In the genomic region with DNA sequence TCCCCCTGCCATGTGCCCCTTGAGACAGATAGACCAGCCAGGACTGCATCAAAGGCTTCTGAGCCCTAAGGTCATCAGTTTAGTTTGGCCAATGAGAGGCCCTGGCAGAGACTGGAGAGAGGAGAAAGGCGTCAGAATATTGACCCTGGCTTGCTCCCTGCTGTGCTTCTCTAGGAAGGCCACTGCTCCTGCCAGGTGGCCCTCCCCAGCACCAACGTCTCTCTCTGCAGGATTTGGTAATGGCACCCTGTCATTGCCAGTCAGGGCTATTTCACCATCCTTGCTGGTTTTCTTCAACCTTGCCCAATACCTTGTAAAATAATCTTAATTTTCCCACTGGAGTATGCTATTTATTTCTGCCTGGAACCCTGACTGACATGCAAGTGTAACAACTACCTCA, we compare ENCODE assay signal across 1 cellular context.
TF ChIP-seq lines count a peak whose summit lies in the region.

No MANE protein-coding gene starts in this region.

TF ChIP-seq in GM23338, 12 proteins besides CTCF, POLR2A, EP300 and RAD21 (continued from another document):
- TF ChIP-seq, protein P1, sequence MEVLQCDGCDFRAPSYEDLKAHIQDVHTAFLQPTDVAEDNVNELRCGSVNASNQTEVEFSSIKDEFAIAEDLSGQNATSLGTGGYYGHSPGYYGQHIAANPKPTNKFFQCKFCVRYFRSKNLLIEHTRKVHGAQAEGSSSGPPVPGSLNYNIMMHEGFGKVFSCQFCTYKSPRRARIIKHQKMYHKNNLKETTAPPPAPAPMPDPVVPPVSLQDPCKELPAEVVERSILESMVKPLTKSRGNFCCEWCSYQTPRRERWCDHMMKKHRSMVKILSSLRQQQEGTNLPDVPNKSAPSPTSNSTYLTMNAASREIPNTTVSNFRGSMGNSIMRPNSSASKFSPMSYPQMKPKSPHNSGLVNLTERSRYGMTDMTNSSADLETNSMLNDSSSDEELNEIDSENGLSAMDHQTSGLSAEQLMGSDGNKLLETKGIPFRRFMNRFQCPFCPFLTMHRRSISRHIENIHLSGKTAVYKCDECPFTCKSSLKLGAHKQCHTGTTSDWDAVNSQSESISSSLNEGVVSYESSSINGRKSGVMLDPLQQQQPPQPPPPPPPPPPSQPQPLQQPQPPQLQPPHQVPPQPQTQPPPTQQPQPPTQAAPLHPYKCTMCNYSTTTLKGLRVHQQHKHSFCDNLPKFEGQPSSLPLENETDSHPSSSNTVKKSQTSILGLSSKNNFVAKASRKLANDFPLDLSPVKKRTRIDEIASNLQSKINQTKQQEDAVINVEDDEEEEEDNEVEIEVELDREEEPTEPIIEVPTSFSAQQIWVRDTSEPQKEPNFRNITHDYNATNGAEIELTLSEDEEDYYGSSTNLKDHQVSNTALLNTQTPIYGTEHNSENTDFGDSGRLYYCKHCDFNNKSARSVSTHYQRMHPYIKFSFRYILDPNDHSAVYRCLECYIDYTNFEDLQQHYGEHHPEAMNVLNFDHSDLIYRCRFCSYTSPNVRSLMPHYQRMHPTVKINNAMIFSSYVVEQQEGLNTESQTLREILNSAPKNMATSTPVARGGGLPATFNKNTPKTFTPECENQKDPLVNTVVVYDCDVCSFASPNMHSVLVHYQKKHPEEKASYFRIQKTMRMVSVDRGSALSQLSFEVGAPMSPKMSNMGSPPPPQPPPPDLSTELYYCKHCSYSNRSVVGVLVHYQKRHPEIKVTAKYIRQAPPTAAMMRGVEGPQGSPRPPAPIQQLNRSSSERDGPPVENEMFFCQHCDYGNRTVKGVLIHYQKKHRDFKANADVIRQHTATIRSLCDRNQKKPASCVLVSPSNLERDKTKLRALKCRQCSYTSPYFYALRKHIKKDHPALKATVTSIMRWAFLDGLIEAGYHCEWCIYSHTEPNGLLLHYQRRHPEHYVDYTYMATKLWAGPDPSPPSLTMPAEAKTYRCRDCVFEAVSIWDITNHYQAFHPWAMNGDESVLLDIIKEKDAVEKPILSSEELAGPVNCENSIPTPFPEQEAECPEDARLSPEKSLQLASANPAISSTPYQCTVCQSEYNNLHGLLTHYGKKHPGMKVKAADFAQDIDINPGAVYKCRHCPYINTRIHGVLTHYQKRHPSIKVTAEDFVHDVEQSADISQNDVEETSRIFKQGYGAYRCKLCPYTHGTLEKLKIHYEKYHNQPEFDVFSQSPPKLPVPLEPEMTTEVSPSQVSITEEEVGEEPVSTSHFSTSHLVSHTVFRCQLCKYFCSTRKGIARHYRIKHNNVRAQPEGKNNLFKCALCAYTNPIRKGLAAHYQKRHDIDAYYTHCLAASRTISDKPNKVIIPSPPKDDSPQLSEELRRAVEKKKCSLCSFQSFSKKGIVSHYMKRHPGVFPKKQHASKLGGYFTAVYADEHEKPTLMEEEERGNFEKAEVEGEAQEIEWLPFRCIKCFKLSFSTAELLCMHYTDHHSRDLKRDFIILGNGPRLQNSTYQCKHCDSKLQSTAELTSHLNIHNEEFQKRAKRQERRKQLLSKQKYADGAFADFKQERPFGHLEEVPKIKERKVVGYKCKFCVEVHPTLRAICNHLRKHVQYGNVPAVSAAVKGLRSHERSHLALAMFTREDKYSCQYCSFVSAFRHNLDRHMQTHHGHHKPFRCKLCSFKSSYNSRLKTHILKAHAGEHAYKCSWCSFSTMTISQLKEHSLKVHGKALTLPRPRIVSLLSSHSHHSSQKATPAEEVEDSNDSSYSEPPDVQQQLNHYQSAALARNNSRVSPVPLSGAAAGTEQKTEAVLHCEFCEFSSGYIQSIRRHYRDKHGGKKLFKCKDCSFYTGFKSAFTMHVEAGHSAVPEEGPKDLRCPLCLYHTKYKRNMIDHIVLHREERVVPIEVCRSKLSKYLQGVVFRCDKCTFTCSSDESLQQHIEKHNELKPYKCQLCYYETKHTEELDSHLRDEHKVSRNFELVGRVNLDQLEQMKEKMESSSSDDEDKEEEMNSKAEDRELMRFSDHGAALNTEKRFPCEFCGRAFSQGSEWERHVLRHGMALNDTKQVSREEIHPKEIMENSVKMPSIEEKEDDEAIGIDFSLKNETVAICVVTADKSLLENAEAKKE (CRISPR knock-in tag; IDR thresholded peaks at IDR 0.05), result no peak
- TF ChIP-seq EZH2phosphoT487 (IDR thresholded peaks at IDR 0.05; ENCODE audit: unreplicated experiment) (no peak), JUNB (IDR thresholded peaks at IDR 0.05; ENCODE audit: unreplicated experiment) (no peak), STAT1 (IDR thresholded peaks at IDR 0.05; ENCODE audit: unreplicated experiment) (no peak), EZH2 (IDR thresholded peaks at IDR 0.05; ENCODE audit: low read depth, unreplicated experiment) (no peak), ZNF114 (CRISPR knock-in tag; IDR thresholded peaks at IDR 0.05) (no peak)
